8 cellular contexts compared by ENCODE assay signal in genomic region chr5:119267958-119268386, GRCh38.
DNase-seq lines count a peak whose midpoint lies in the region; ATAC-seq, FAIRE-seq and TF ChIP-seq lines count a peak whose summit lies in the region.

No MANE protein-coding gene starts in this region.

- FAIRE-seq in pancreas (lab: Jason Lieb, UNC), result peak; percentile 91

- H3K4me1 ChIP-seq in adipocyte (ENCODE audit: control insufficient read depth, insufficient read depth, low read length) (peaks cover 40% of the 10 kb centered on the region), cardiac muscle cell (ENCODE audit: low read depth) (peaks cover 14% of the 10 kb centered on the region), pancreas (peaks cover 13 to 23% (median 16%) of the 10 kb centered on the region in 3 donors), upper lobe of left lung (peaks cover 5 to 45% (median 22%) of the 10 kb centered on the region in 4 donors)

- intact Hi-C loops in pancreas (cut with DNase I), result no loop called here

- peaks cover 44% of the 10 kb centered on the region for H3K79me2 ChIP-seq in SU-DHL-6 (ENCODE audit: insufficient read depth, low read length)

- H3K27ac ChIP-seq in SU-DHL-6 (ENCODE audit: low read depth, low read length), result peak overlapping the region; percentile 96
- H3K27ac ChIP-seq in cardiac muscle cell, result no peak overlapping the region
- H3K27ac ChIP-seq in pancreas, result peak overlapping the region; percentile 59 to 96 (median 92)
- H3K27ac ChIP-seq in upper lobe of left lung, result peak overlapping the region; percentile 83 to 95 (median 93)

- H2AFZ ChIP-seq in SU-DHL-6 (ENCODE audit: low read depth, low read length, severe bottlenecking), result peak overlapping the region; percentile 71

- ATAC-seq in HG02588 (IDR thresholded peaks at IDR 0.05; ENCODE audit: unreplicated experiment), result peak; percentile 61
- peak; percentile 74 to 88 (median 78) for ATAC-seq in pancreas
- peak; percentile 94 to 96 for ATAC-seq in upper lobe of left lung (ENCODE audit: low FRiP score in 2 of 2)

- no peaks in the 10 kb centered on the region for H3K27me3 ChIP-seq in GM06990 (replicated peaks; ENCODE audit: control insufficient read depth, insufficient read depth, low read length)
- no peaks in the 10 kb centered on the region for H3K27me3 ChIP-seq in SU-DHL-6 (ENCODE audit: low read length)
- H3K27me3 ChIP-seq in adipocyte (replicated peaks; ENCODE audit: control insufficient read depth, insufficient read depth, low read length), result no peaks in the 10 kb centered on the region
- no peaks in the 10 kb centered on the region for H3K27me3 ChIP-seq in cardiac muscle cell
- H3K27me3 ChIP-seq in pancreas, result no peaks in the 10 kb centered on the region
- no peaks in the 10 kb centered on the region for H3K27me3 ChIP-seq in upper lobe of left lung

- H3K9me2 ChIP-seq in SU-DHL-6 (replicated peaks; ENCODE audit: insufficient read depth, low read length), result no peaks in the 10 kb centered on the region

- peak; percentile 81 for DNase-seq in GM06990 (ENCODE audit: extremely low read depth, insufficient read length)
- DNase-seq in NB4 (ENCODE audit: low read depth), result peak; percentile 94
- DNase-seq in adipocyte (ENCODE audit: low read depth), result peak; percentile 99
- peak; percentile 93 to 95 for DNase-seq in cardiac muscle cell (ENCODE audit: low read depth in 1 of 2, low spot score in 1 of 2)
- peak; percentile 85 to 92 (median 88) for DNase-seq in pancreas
- DNase-seq in upper lobe of left lung, result peak; percentile 94 to 96

- H3K9me3 ChIP-seq in SU-DHL-6 (ENCODE audit: insufficient read depth, low read length) (no peaks in the 10 kb centered on the region), adipocyte (ENCODE audit: control insufficient read depth, low read length) (peaks cover 10% of the 10 kb centered on the region), cardiac muscle cell (ENCODE audit: low read depth) (no peaks in the 10 kb centered on the region), pancreas (no peaks in the 10 kb centered on the region), upper lobe of left lung (peaks cover 0 to 2% (median 0%) of the 10 kb centered on the region in 4 donors)

- no peaks in the 10 kb centered on the region for H3K36me3 ChIP-seq in GM06990 (ENCODE audit: control insufficient read depth, insufficient read depth, low read length)
- no peaks in the 10 kb centered on the region for H3K36me3 ChIP-seq in SU-DHL-6 (ENCODE audit: low read length)
- H3K36me3 ChIP-seq in adipocyte (ENCODE audit: control insufficient read depth, insufficient read depth, low read length, severe bottlenecking), result no peaks in the 10 kb centered on the region
- H3K36me3 ChIP-seq in cardiac muscle cell, result no peaks in the 10 kb centered on the region
- H3K36me3 ChIP-seq in pancreas, result no peaks in the 10 kb centered on the region
- no peaks in the 10 kb centered on the region for H3K36me3 ChIP-seq in upper lobe of left lung

- H3K9ac ChIP-seq in SU-DHL-6 (ENCODE audit: low read length), result peak overlapping the region; percentile 88
- H3K9ac ChIP-seq in adipocyte (ENCODE audit: low read length), result peak overlapping the region; percentile 99

- no peaks in the 10 kb centered on the region for H4K20me1 ChIP-seq in SU-DHL-6 (ENCODE audit: low read depth, low read length)

- H3K4me3 ChIP-seq in GM06990 (replicated peaks; ENCODE audit: low read depth, low read length) (peak overlapping the region; percentile 81), NB4 (ENCODE audit: low read depth, low read length) (peak overlapping the region; percentile 79), SU-DHL-6 (ENCODE audit: insufficient read depth, low read length, poor library complexity, severe bottlenecking) (peak overlapping the region; percentile 79), adipocyte (ENCODE audit: low read length) (peak overlapping the region; percentile 99), cardiac muscle cell (peak overlapping the region; percentile 63), pancreas (peak overlapping the region; percentile 51 to 80 (median 71)), upper lobe of left lung (peak overlapping the region; percentile 66 to 81 (median 70))

- 9 to 11% methylated on average over 18 of the region's 18 CpGs for WGBS in pancreas, 2 donors
- 3 to 7% methylated on average over 16 to 18 of the region's 18 CpGs for WGBS in upper lobe of left lung, 2 donors

- H3K4me2 ChIP-seq in SU-DHL-6 (ENCODE audit: low read depth, low read length, poor library complexity, severe bottlenecking), result peak overlapping the region; percentile 85

- TF ChIP-seq CTCF in GM06990 (IDR thresholded peaks at IDR 0.05; ENCODE audit: insufficient read depth, low read length, poor library complexity, severe bottlenecking) (peak; percentile 77), NB4 (IDR thresholded peaks at IDR 0.05; ENCODE audit: low read depth, low read length) (peak; percentile 40), SU-DHL-6 (IDR thresholded peaks at IDR 0.05; ENCODE audit: insufficient read depth, low read length, poor library complexity, severe bottlenecking) (no peak), cardiac muscle cell (IDR thresholded peaks at IDR 0.05; ENCODE audit: low read depth, low read length) (peak; percentile 34), pancreas (IDR thresholded peaks at IDR 0.05) (peak in 2 of 4 donors; percentile 17 to 30), upper lobe of left lung (IDR thresholded peaks at IDR 0.05) (peak in 5 of 6 experiments; percentile 23 to 73 (median 42))

- peaks cover 16% of the 10 kb centered on the region; the same call in 1 of the 2 replicates for H3F3A ChIP-seq in SU-DHL-6 (ENCODE audit: insufficient read depth)

- TF ChIP-seq POLR2A in NB4 (IDR thresholded peaks at IDR 0.05; ENCODE audit: extremely low read depth, insufficient read length), result no peak
- no peak for TF ChIP-seq POLR2A in upper lobe of left lung (IDR thresholded peaks at IDR 0.05)

- no peak for TF ChIP-seq EP300 in upper lobe of left lung (IDR thresholded peaks at IDR 0.05)
